8 cellular contexts compared by ENCODE assay signal in genomic region chr9:70229579-70229978, GRCh38. TPM values are rescaled to one million over a fixed set of nuclear protein-coding genes. Genes with fewer than 3 reads are reported as not detected.
DNase-seq lines count a peak whose midpoint lies in the region; ATAC-seq lines count a peak whose summit lies in the region.

No MANE protein-coding gene starts in this region.

- H3K4me3 Mint-ChIP-seq in activated CD4-positive, alpha-beta memory T cell treated with anti-CD3 and anti-CD28 coated beads, Interleukin-2, amount 10 ng/mL, durations not matched to agents 7 days and 5 days, result no peak overlapping the region

- DNase-seq in GM03348 (ENCODE audit: low spot score) (peak; percentile 35), NCI-H2227 treated with DMSO at 0.1 percent for 48 hours (lab: John Stamatoyannopoulos, UW) (peak; percentile 53), dedifferentiated amniotic fluid mesenchymal stem cell (ENCODE audit: extremely low spot score) (peak; percentile 62), pons (ENCODE audit: low spot score) (peak; percentile 29), NOMO-1 treated with dmso at 0.1 percent for 144 hours (lab: John Stamatoyannopoulos, UW; ENCODE audit: unreplicated experiment) (no peak)
- no peak for DNase-seq in activated CD4-positive, alpha-beta memory T cell treated with anti-CD3 and anti-CD28 coated beads, Interleukin-2, amount 10 ng/mL, durations not matched to agents 7 days and 5 days

- H3K4me1 Mint-ChIP-seq in activated CD4-positive, alpha-beta memory T cell treated with anti-CD3 and anti-CD28 coated beads, Interleukin-2, amount 10 ng/mL, durations not matched to agents 7 days and 5 days, result no peaks in the 10 kb centered on the region

- CTCF ChIA-PET in activated CD4-positive, alpha-beta memory T cell treated with anti-CD3 and anti-CD28 coated beads, Interleukin-2, amount 10 ng/mL, durations not matched to agents 7 days and 5 days (lab: Charles Lee), result no interaction called here

- POLR2A ChIA-PET in activated CD4-positive, alpha-beta memory T cell treated with anti-CD3 and anti-CD28 coated beads, Interleukin-2, amount 10 ng/mL, durations not matched to agents 7 days and 5 days (lab: Charles Lee), result no interaction called here

- ATAC-seq in HG02870 (IDR thresholded peaks at IDR 0.05; ENCODE audit: unreplicated experiment) (no peak), GM18867 (IDR thresholded peaks at IDR 0.05; ENCODE audit: unreplicated experiment) (no peak)

- no peaks in the 10 kb centered on the region for H3K9me3 Mint-ChIP-seq in activated CD4-positive, alpha-beta memory T cell treated with anti-CD3 and anti-CD28 coated beads, Interleukin-2, amount 10 ng/mL, durations not matched to agents 7 days and 5 days

- H3K27ac Mint-ChIP-seq in activated CD4-positive, alpha-beta memory T cell treated with anti-CD3 and anti-CD28 coated beads, Interleukin-2, amount 10 ng/mL, durations not matched to agents 7 days and 5 days, result no peak overlapping the region

- no peaks in the 10 kb centered on the region for H3K27me3 Mint-ChIP-seq in activated CD4-positive, alpha-beta memory T cell treated with anti-CD3 and anti-CD28 coated beads, Interleukin-2, amount 10 ng/mL, durations not matched to agents 7 days and 5 days

- no peaks in the 10 kb centered on the region for H3K36me3 Mint-ChIP-seq in activated CD4-positive, alpha-beta memory T cell treated with anti-CD3 and anti-CD28 coated beads, Interleukin-2, amount 10 ng/mL, durations not matched to agents 7 days and 5 days (ENCODE audit: low read depth)

RNA-seq across cellular contexts. Expression of gene SMC5, which starts 29.2 kb away (rescaled TPM):
- total RNA-seq in activated CD4-positive, alpha-beta memory T cell treated with anti-CD3 and anti-CD28 coated beads, Interleukin-2, amount 10 ng/mL, durations not matched to agents 7 days and 5 days, result 10 to 100 TPM; 36.2 to 38.8 TPM

Comparison
In these comparisons a context has a peak if more than half of its experiments do, and no peak if none do; other contexts are left out.
1. DNase-seq: peak in GM03348 (single experiment), NCI-H2227 treated with DMSO at 0.1 percent for 48 hours (single experiment), dedifferentiated amniotic fluid mesenchymal stem cell (single experiment) and pons (single experiment); none in activated CD4-positive, alpha-beta memory T cell treated with anti-CD3 and anti-CD28 coated beads, Interleukin-2, amount 10 ng/mL, durations not matched to agents 7 days and 5 days (single experiment) and NOMO-1 treated with dmso at 0.1 percent for 144 hours (single experiment).